Comparison of ENCODE assay signal across 25 cellular contexts in genomic region chr2:203894262-203894661, GRCh38. TPM values are rescaled to one million over a fixed set of nuclear protein-coding genes. Genes with fewer than 3 reads are reported as not detected.
DNase-seq lines count a peak whose midpoint lies in the region; ATAC-seq and TF ChIP-seq lines count a peak whose summit lies in the region.
"Had no signal": no experiment of that assay in that cellular context is flagged by ENCODE, and none has a peak within 500 bp of the region (broad histone marks: within the 10 kb centered on the region; RNA-seq: fewer than 3 reads in every experiment).

No MANE protein-coding gene starts in this region.

- DNase-seq in activated naive CD4-positive, alpha-beta T cell treated with anti-CD3 and anti-CD28 coated beads, Interleukin-2, amount 50 U/mL, for 72 hours (ENCODE audit: low spot score in 2 of 2), result no peak
- DNase-seq in activated naive CD4-positive, alpha-beta T cell treated with anti-CD3 and anti-CD28 coated beads, Interleukin-2, amount 10 ng/mL, durations not matched to agents 7 days and 5 days, result no peak
- DNase-seq in activated T-helper 2 cell treated with anti-CD3 and anti-CD28 coated beads, Interferon-gamma antibody, Interleukin-2, Interleukin-4, amounts not matched to agents 10 μg/mL and 5 μg/mL and 100 μg/mL, durations not matched to agents 14 hours and 24 hours and 36 hours (ENCODE audit: low spot score), result no peak
- peak in 1 of 2 donors; percentile 30 for DNase-seq in stimulated activated naive CD8-positive, alpha-beta T cell treated with anti-CD3 and anti-CD28 coated beads, Interleukin-15, amount 100 ng/mL, for 72 hours
- no peak for DNase-seq in GDM1 (lab: John Stamatoyannopoulos, UW)
- no peak for DNase-seq in vagina (ENCODE audit: extremely low spot score in 2 of 2)
- no peak for DNase-seq in GF-D8 (lab: John Stamatoyannopoulos, UW)
- DNase-seq: activated CD8-positive, alpha-beta memory T cell treated with anti-CD3 and anti-CD28 coated beads for 24 hours; activated effector memory CD4-positive, alpha-beta T cell treated with anti-CD3 and anti-CD28 coated beads, Interleukin-2, amount 50 U/mL, for 16 hours; naive thymus-derived CD4-positive, alpha-beta T cell; NCI-H1092; NCI-H1930; NCI-H226; NCI-H774; ovary; PC-3; right lobe of liver; SHP77; tibial artery had no signal

- H3K27ac ChIP-seq in vagina, result no peak overlapping the region
- H3K27ac ChIP-seq: ascending aorta, C4-2B, ovary, right lobe of liver, tibial artery had no signal

- no peak overlapping the region for H3K4me3 Mint-ChIP-seq in activated naive CD4-positive, alpha-beta T cell treated with anti-CD3 and anti-CD28 coated beads, Interleukin-2, amount 10 ng/mL, durations not matched to agents 7 days and 5 days
- no peak overlapping the region for H3K4me3 Mint-ChIP-seq in activated T-helper 2 cell treated with anti-CD3 and anti-CD28 coated beads, Interferon-gamma antibody, Interleukin-2, Interleukin-4, amounts not matched to agents 10 μg/mL and 5 μg/mL and 100 μg/mL, durations not matched to agents 14 hours and 24 hours and 36 hours (ENCODE audit: low read depth)
- peak overlapping the region; percentile 1 to 44 for H3K4me3 Mint-ChIP-seq in stimulated activated naive CD8-positive, alpha-beta T cell treated with anti-CD3 and anti-CD28 coated beads, Interleukin-15, amount 100 ng/mL, for 72 hours
- H3K4me3 Mint-ChIP-seq: central memory CD8-positive, alpha-beta T cell had no signal

- H3K36me3 Mint-ChIP-seq in activated naive CD4-positive, alpha-beta T cell treated with anti-CD3 and anti-CD28 coated beads, Interleukin-2, amount 50 U/mL, for 72 hours, result peaks cover 7 to 13% of the 10 kb centered on the region in 2 donors
- peaks cover 5% of the 10 kb centered on the region for H3K36me3 Mint-ChIP-seq in activated naive CD4-positive, alpha-beta T cell treated with anti-CD3 and anti-CD28 coated beads, Interleukin-2, amount 10 ng/mL, durations not matched to agents 7 days and 5 days
- H3K36me3 Mint-ChIP-seq in activated T-helper 2 cell treated with anti-CD3 and anti-CD28 coated beads, Interferon-gamma antibody, Interleukin-2, Interleukin-4, amounts not matched to agents 10 μg/mL and 5 μg/mL and 100 μg/mL, durations not matched to agents 14 hours and 24 hours and 36 hours (ENCODE audit: low read depth), result peaks cover 18% of the 10 kb centered on the region

- no peaks in the 10 kb centered on the region for H3K27me3 ChIP-seq in vagina
- H3K27me3 ChIP-seq: ascending aorta, ovary, right lobe of liver, tibial artery had no signal

- H3K36me3 ChIP-seq in vagina, result no peaks in the 10 kb centered on the region
- H3K36me3 ChIP-seq: ascending aorta, ovary, right lobe of liver, tibial artery had no signal

- peaks cover 43% of the 10 kb centered on the region for H3K4me1 Mint-ChIP-seq in activated naive CD4-positive, alpha-beta T cell treated with anti-CD3 and anti-CD28 coated beads, Interleukin-2, amount 10 ng/mL, durations not matched to agents 7 days and 5 days
- peaks cover 84% of the 10 kb centered on the region for H3K4me1 Mint-ChIP-seq in activated T-helper 2 cell treated with anti-CD3 and anti-CD28 coated beads, Interferon-gamma antibody, Interleukin-2, Interleukin-4, amounts not matched to agents 10 μg/mL and 5 μg/mL and 100 μg/mL, durations not matched to agents 14 hours and 24 hours and 36 hours (ENCODE audit: low read depth)
- peaks cover 88% of the 10 kb centered on the region for H3K4me1 Mint-ChIP-seq in stimulated activated naive CD8-positive, alpha-beta T cell treated with anti-CD3 and anti-CD28 coated beads, Interleukin-15, amount 100 ng/mL, for 72 hours
- H3K4me1 Mint-ChIP-seq: central memory CD8-positive, alpha-beta T cell had no signal

- intact Hi-C loops in activated T-helper 2 cell treated with anti-CD3 and anti-CD28 coated beads, Interferon-gamma antibody, Interleukin-2, Interleukin-4, amounts not matched to agents 10 μg/mL and 5 μg/mL and 100 μg/mL, durations not matched to agents 14 hours and 24 hours and 36 hours (cut with micrococcal nuclease), result loop anchor here (1.0 to 5.0 kb wide), 4 partner anchors 15 to 213 kb away; no protein-coding TSS in a partner anchor
- intact Hi-C loops in vagina (cut with DNase I), result no loop called here

- ATAC-seq in activated naive CD4-positive, alpha-beta T cell treated with anti-CD3 and anti-CD28 coated beads, Interleukin-2, amount 50 U/mL, for 72 hours, result peak; percentile 61 to 64
- ATAC-seq in HG02981 (IDR thresholded peaks at IDR 0.05; ENCODE audit: unreplicated experiment), result peak; percentile 51
- peak; percentile 73 for ATAC-seq in stimulated activated naive CD8-positive, alpha-beta T cell treated with anti-CD3 and anti-CD28 coated beads, Interleukin-15, amount 100 ng/mL, for 72 hours
- ATAC-seq: esophagus mucosa; naive thymus-derived CD4-positive, alpha-beta T cell; PC-3; right lobe of liver had no signal

- no peaks in the 10 kb centered on the region for H3K9me3 ChIP-seq in vagina
- H3K9me3 ChIP-seq: ascending aorta, ovary, right lobe of liver, tibial artery had no signal

- no peaks in the 10 kb centered on the region for H3K27me3 Mint-ChIP-seq in activated naive CD4-positive, alpha-beta T cell treated with anti-CD3 and anti-CD28 coated beads, Interleukin-2, amount 10 ng/mL, durations not matched to agents 7 days and 5 days
- H3K27me3 Mint-ChIP-seq in activated T-helper 2 cell treated with anti-CD3 and anti-CD28 coated beads, Interferon-gamma antibody, Interleukin-2, Interleukin-4, amounts not matched to agents 10 μg/mL and 5 μg/mL and 100 μg/mL, durations not matched to agents 14 hours and 24 hours and 36 hours (ENCODE audit: low read depth), result no peaks in the 10 kb centered on the region
- H3K27me3 Mint-ChIP-seq in stimulated activated naive CD8-positive, alpha-beta T cell treated with anti-CD3 and anti-CD28 coated beads, Interleukin-15, amount 100 ng/mL, for 72 hours, result no peaks in the 10 kb centered on the region

- TF ChIP-seq POLR2A in vagina (IDR thresholded peaks at IDR 0.05), result no peak

- CTCF ChIA-PET in activated naive CD4-positive, alpha-beta T cell treated with anti-CD3 and anti-CD28 coated beads, Interleukin-2, amount 10 ng/mL, durations not matched to agents 7 days and 5 days (lab: Charles Lee), result interaction anchor here (1.2 to 1.5 kb wide), 4 partner anchors 15 to 24 kb away, joined by 3 to 5 read pairs (median 4); no protein-coding TSS in a partner anchor

- peak overlapping the region; percentile 78 to 87 for H3K27ac Mint-ChIP-seq in activated naive CD4-positive, alpha-beta T cell treated with anti-CD3 and anti-CD28 coated beads, Interleukin-2, amount 50 U/mL, for 72 hours
- no peak overlapping the region for H3K27ac Mint-ChIP-seq in activated naive CD4-positive, alpha-beta T cell treated with anti-CD3 and anti-CD28 coated beads, Interleukin-2, amount 10 ng/mL, durations not matched to agents 7 days and 5 days
- H3K27ac Mint-ChIP-seq in activated T-helper 2 cell treated with anti-CD3 and anti-CD28 coated beads, Interferon-gamma antibody, Interleukin-2, Interleukin-4, amounts not matched to agents 10 μg/mL and 5 μg/mL and 100 μg/mL, durations not matched to agents 14 hours and 24 hours and 36 hours, result peak overlapping the region; percentile 89
- H3K27ac Mint-ChIP-seq in stimulated activated naive CD8-positive, alpha-beta T cell treated with anti-CD3 and anti-CD28 coated beads, Interleukin-15, amount 100 ng/mL, for 72 hours, result peak overlapping the region; percentile 78 to 97

- no peak overlapping the region for H3K4me3 ChIP-seq in vagina
- H3K4me3 ChIP-seq: ascending aorta, ovary, right lobe of liver, tibial artery had no signal

- H3K4me1 ChIP-seq in vagina, result no peaks in the 10 kb centered on the region
- H3K4me1 ChIP-seq: ascending aorta, right lobe of liver had no signal

- peaks cover 6% of the 10 kb centered on the region in 2 donors for H3K9me3 Mint-ChIP-seq in activated naive CD4-positive, alpha-beta T cell treated with anti-CD3 and anti-CD28 coated beads, Interleukin-2, amount 50 U/mL, for 72 hours
- H3K9me3 Mint-ChIP-seq in activated naive CD4-positive, alpha-beta T cell treated with anti-CD3 and anti-CD28 coated beads, Interleukin-2, amount 10 ng/mL, durations not matched to agents 7 days and 5 days, result peaks cover 1% of the 10 kb centered on the region
- H3K9me3 Mint-ChIP-seq in activated T-helper 2 cell treated with anti-CD3 and anti-CD28 coated beads, Interferon-gamma antibody, Interleukin-2, Interleukin-4, amounts not matched to agents 10 μg/mL and 5 μg/mL and 100 μg/mL, durations not matched to agents 14 hours and 24 hours and 36 hours, result peaks cover 4% of the 10 kb centered on the region
- peaks cover 0 to 4% of the 10 kb centered on the region in 2 donors for H3K9me3 Mint-ChIP-seq in stimulated activated naive CD8-positive, alpha-beta T cell treated with anti-CD3 and anti-CD28 coated beads, Interleukin-15, amount 100 ng/mL, for 72 hours
- H3K9me3 Mint-ChIP-seq: central memory CD8-positive, alpha-beta T cell had no signal

- no peak for TF ChIP-seq CTCF in vagina (IDR thresholded peaks at IDR 0.05)

RNA-seq across cellular contexts. Expression of gene CTLA4, which starts 26.7 kb away (rescaled TPM):
- 10 to 100 TPM; 55.0 to 61.7 TPM for total RNA-seq in activated naive CD4-positive, alpha-beta T cell treated with anti-CD3 and anti-CD28 coated beads, Interleukin-2, amount 50 U/mL, for 72 hours
- 166 and 180 TPM in 2 replicates for total RNA-seq in activated T-helper 2 cell treated with anti-CD3 and anti-CD28 coated beads, Interferon-gamma antibody, Interleukin-2, Interleukin-4, amounts not matched to agents 10 μg/mL and 5 μg/mL and 100 μg/mL, durations not matched to agents 14 hours and 24 hours and 36 hours
- total RNA-seq in vagina, result 7.9 TPM
- total RNA-seq: ascending aorta, LHCN-M2, PC-3, right lobe of liver had no signal

RNA-seq across cellular contexts. Expression of gene ICOS, which starts 42.3 kb away (rescaled TPM):
- 100 to 1,000 TPM in 1 of 2 donors, 10 to 100 TPM in 1; 54.4 to 117 TPM for total RNA-seq in activated naive CD4-positive, alpha-beta T cell treated with anti-CD3 and anti-CD28 coated beads, Interleukin-2, amount 50 U/mL, for 72 hours
- total RNA-seq in activated T-helper 2 cell treated with anti-CD3 and anti-CD28 coated beads, Interferon-gamma antibody, Interleukin-2, Interleukin-4, amounts not matched to agents 10 μg/mL and 5 μg/mL and 100 μg/mL, durations not matched to agents 14 hours and 24 hours and 36 hours, result 76.2 and 78.7 TPM in 2 replicates
- total RNA-seq in vagina, result 1.7 TPM
- total RNA-seq: ascending aorta, esophagus mucosa, LHCN-M2, PC-3 had no signal

Comparison
In these comparisons a context has a peak if more than half of its experiments do, and no peak if none do; other contexts are left out.
1. H3K4me3 Mint-ChIP-seq: peak in stimulated activated naive CD8-positive, alpha-beta T cell treated with anti-CD3 and anti-CD28 coated beads, Interleukin-15, amount 100 ng/mL, for 72 hours (2 of 2); none in activated naive CD4-positive, alpha-beta T cell treated with anti-CD3 and anti-CD28 coated beads, Interleukin-2, amount 10 ng/mL, durations not matched to agents 7 days and 5 days (single experiment) and activated T-helper 2 cell treated with anti-CD3 and anti-CD28 coated beads, Interferon-gamma antibody, Interleukin-2, Interleukin-4, amounts not matched to agents 10 μg/mL and 5 μg/mL and 100 μg/mL, durations not matched to agents 14 hours and 24 hours and 36 hours (single experiment).
2. RNA of gene ICOS, which starts 42.3 kb away (total RNA-seq): 54.4 to 117 TPM in activated naive CD4-positive, alpha-beta T cell treated with anti-CD3 and anti-CD28 coated beads, Interleukin-2, amount 50 U/mL, for 72 hours and 76.2 to 78.7 TPM in activated T-helper 2 cell treated with anti-CD3 and anti-CD28 coated beads, Interferon-gamma antibody, Interleukin-2, Interleukin-4, amounts not matched to agents 10 μg/mL and 5 μg/mL and 100 μg/mL, durations not matched to agents 14 hours and 24 hours and 36 hours; 1.7 TPM in vagina (single experiment); every median in the first group is over 10 times any median in the second.
3. Peak in every context shown above with its lines, with median percentiles within 50 percentile points of each other: ATAC-seq.